Comparison of ENCODE assay signal across 8 cellular contexts in genomic region chr10:63133787-63134557, GRCh38. TPM values are rescaled to one million over a fixed set of nuclear protein-coding genes. Genes with fewer than 3 reads are reported as not detected.
DNase-seq lines count a peak whose midpoint lies in the region; ATAC-seq and TF ChIP-seq lines count a peak whose summit lies in the region.

No MANE protein-coding gene starts in this region.

- H3K27ac ChIP-seq in 22Rv1 (peak overlapping the region; percentile 53; the same call in 1 of the 2 replicates), GM23338 (ENCODE audit: low read depth) (peak overlapping the region; percentile 88), gastroesophageal sphincter (peak overlapping the region; percentile 80 to 97 (median 90)), psoas muscle (peak overlapping the region; percentile 99)

- ATAC-seq in GM23338: peak; percentile 53
- ATAC-seq in activated B cell treated with CpG ODN at 0.5 μM for 24 hours (ENCODE audit: low read depth): no peak
- ATAC-seq in gastroesophageal sphincter: peak; percentile 13
- peak in 1 of 4 donors; percentile 17 for ATAC-seq in psoas muscle
- ATAC-seq in GM18861 (IDR thresholded peaks at IDR 0.05; ENCODE audit: unreplicated experiment): no peak
- no peak for ATAC-seq in GM19035 (IDR thresholded peaks at IDR 0.05; ENCODE audit: unreplicated experiment)

- H3K4me1 ChIP-seq in GM23338 (ENCODE audit: insufficient read depth) (peaks cover 16% of the 10 kb centered on the region), gastroesophageal sphincter (peaks cover 0 to 42% (median 7%) of the 10 kb centered on the region in 3 donors), psoas muscle (peaks cover 39% of the 10 kb centered on the region)

- H3K36me3 Mint-ChIP-seq in GM23338 (ENCODE audit: low read depth) (peaks cover 21% of the 10 kb centered on the region), activated B cell treated with CpG ODN at 0.5 μM for 24 hours (ENCODE audit: low read depth) (peaks cover 24% of the 10 kb centered on the region)

- TF ChIP-seq EP300 in gastroesophageal sphincter (IDR thresholded peaks at IDR 0.05): no peak

- POLR2A ChIA-PET in activated B cell treated with CpG ODN at 0.5 μM for 24 hours (lab: Charles Lee): interaction anchor here (0.6 to 2.1 kb wide), 9 partner anchors 8 to 1140 kb away, joined by 3 to 14 read pairs (median 6); no protein-coding TSS in a partner anchor

- peak overlapping the region; percentile 86 for H3K4me2 ChIP-seq in GM23338

- peak overlapping the region; percentile 87 for H3K4me3 Mint-ChIP-seq in GM23338
- peak overlapping the region; percentile 93 for H3K4me3 Mint-ChIP-seq in activated B cell treated with CpG ODN at 0.5 μM for 24 hours

- CTCF ChIA-PET in activated B cell treated with CpG ODN at 0.5 μM for 24 hours (lab: Charles Lee): interaction anchor here (1.1 to 1.6 kb wide), 4 partner anchors 24 to 696 kb away, joined by 3 to 6 read pairs (median 4); no protein-coding TSS in a partner anchor

- no peak overlapping the region; the same call in 1 of the 2 replicates for H2AFZ ChIP-seq in GM23338

- intact Hi-C loops in activated B cell treated with CpG ODN at 0.5 μM for 24 hours (cut with micrococcal nuclease): loop anchor here (1.0 to 10.0 kb wide), 12 partner anchors 24 to 1234 kb away; partner anchors contain the start of genes ADO, EGR2 and REEP3
- intact Hi-C loops in psoas muscle (cut with DNase I): loop anchor here (1.0 to 10.0 kb wide), 3 partner anchors 18 to 319 kb away; partner anchors contain the start of gene EGR2 (in 1 of the 2)

- peaks cover 4% of the 10 kb centered on the region for H3K27me3 Mint-ChIP-seq in GM23338 (ENCODE audit: insufficient read depth, low read depth, poor library complexity)
- H3K27me3 Mint-ChIP-seq in activated B cell treated with CpG ODN at 0.5 μM for 24 hours: no peaks in the 10 kb centered on the region

- H3K9me3 ChIP-seq in gastroesophageal sphincter: no peaks in the 10 kb centered on the region
- no peaks in the 10 kb centered on the region for H3K9me3 ChIP-seq in psoas muscle

- peak overlapping the region; percentile 89 for H3K4me3 ChIP-seq in GM23338
- H3K4me3 ChIP-seq in gastroesophageal sphincter: peak overlapping the region; percentile 93 to 95
- H3K4me3 ChIP-seq in psoas muscle: peak overlapping the region; percentile 97

- H3K27me3 ChIP-seq in GM23338 (ENCODE audit: insufficient read depth) (no peaks in the 10 kb centered on the region), gastroesophageal sphincter (no peaks in the 10 kb centered on the region), psoas muscle (ENCODE audit: insufficient read depth in 3 of 3, low read length in 2 of 3) (no peaks in the 10 kb centered on the region)

- DNase-seq in GM23338 (ENCODE audit: low spot score): peak; percentile 36
- DNase-seq in activated B cell treated with CpG ODN at 0.5 μM for 24 hours: no peak
- DNase-seq in psoas muscle: no peak
- no peak for DNase-seq in NCI-H524 treated with DMSO at 0.1 percent for 48 hours (lab: John Stamatoyannopoulos, UW)

- peaks cover 3% of the 10 kb centered on the region; the same call in 1 of the 2 replicates for H4K20me1 ChIP-seq in GM23338 (replicated peaks; ENCODE audit: insufficient read depth)

- 12 to 13% methylated on average over 9 to 10 of the region's 11 CpGs for WGBS in gastroesophageal sphincter (ENCODE audit: low coverage in 1 of 2), 2 donors
- WGBS in psoas muscle, 3 donors: 6 to 7% (median 6%) methylated on average over 11 of the region's 11 CpGs

- no peak for TF ChIP-seq POLR2A in gastroesophageal sphincter (IDR thresholded peaks at IDR 0.05)

- peaks cover 18% of the 10 kb centered on the region for H3K9me2 ChIP-seq in GM23338 (ENCODE audit: insufficient read depth)

- H3K9me3 Mint-ChIP-seq in GM23338 (peaks cover 23% of the 10 kb centered on the region), activated B cell treated with CpG ODN at 0.5 μM for 24 hours (peaks cover 6% of the 10 kb centered on the region)

- H3K4me1 Mint-ChIP-seq in GM23338: peaks cover 15% of the 10 kb centered on the region
- peaks cover 49% of the 10 kb centered on the region for H3K4me1 Mint-ChIP-seq in activated B cell treated with CpG ODN at 0.5 μM for 24 hours

- H3K36me3 ChIP-seq in GM23338 (ENCODE audit: insufficient read depth): no peaks in the 10 kb centered on the region
- peaks cover 0 to 4% of the 10 kb centered on the region in 2 donors for H3K36me3 ChIP-seq in gastroesophageal sphincter
- H3K36me3 ChIP-seq in psoas muscle (ENCODE audit: insufficient read depth in 1 of 2, low read depth in 1 of 2): no peaks in the 10 kb centered on the region

- H3K79me2 ChIP-seq in GM23338 (replicated peaks; ENCODE audit: insufficient read depth): peaks cover 54% of the 10 kb centered on the region

- H3F3A ChIP-seq in GM23338 (replicated peaks; ENCODE audit: low read depth): no peaks in the 10 kb centered on the region

- peak overlapping the region; percentile 86 for H3K27ac Mint-ChIP-seq in GM23338
- H3K27ac Mint-ChIP-seq in activated B cell treated with CpG ODN at 0.5 μM for 24 hours: peak overlapping the region; percentile 92

- TF ChIP-seq CTCF in 22Rv1 (IDR thresholded peaks at IDR 0.05) (no peak), GM23338 (conservative IDR thresholded peaks at IDR 0.05; ENCODE audit: low read depth in 2 of 2) (no peak), activated B cell treated with CpG ODN at 0.5 μM for 24 hours (IDR thresholded peaks at IDR 0.05) (no peak), gastroesophageal sphincter (IDR thresholded peaks at IDR 0.05) (no peak), psoas muscle (IDR thresholded peaks at IDR 0.05) (no peak)

TF ChIP-seq in GM23338, 12 proteins besides CTCF, POLR2A, EP300 and RAD21 (continues in another document):
- no peak for TF ChIP-seq ZNF462 (CRISPR knock-in tag; IDR thresholded peaks at IDR 0.05)

RNA-seq across cellular contexts. Expression of gene NRBF2, which starts 0.8 kb away (rescaled TPM):
- 22.7 and 22.9 TPM in 2 replicates for total RNA-seq in GM23338 (2014; rRNA removed; shearing (Covaris generic))
- polyA plus RNA-seq in GM23338 (2016; fragmentation: Nextera tagmentation; extraction: Ambion mirVana) (37.1 and 38.3 TPM in 2 replicates), psoas muscle (10 to 100 TPM; 17.3 to 23.4 (median 21.4) TPM)
- total RNA-seq in activated B cell treated with CpG ODN at 0.5 μM for 24 hours (23.8 and 26.9 TPM in 2 replicates), gastroesophageal sphincter (10 to 100 TPM in 3 of 4 donors, 1 to 10 TPM in 1; 8.6 to 17.2 (median 12.3) TPM), psoas muscle (10 to 100 TPM; 23.1 to 85.3 (median 31.7) TPM)

Comparison
In these comparisons a context has a peak if more than half of its experiments do, and no peak if none do; other contexts are left out.
1. ATAC-seq: peak in GM23338 (single experiment) and gastroesophageal sphincter (single experiment); none in activated B cell treated with CpG ODN at 0.5 μM for 24 hours (single experiment), GM18861 (single experiment) and GM19035 (single experiment).
2. Peak in every context shown above with its lines, with median percentiles within 50 percentile points of each other: H3K27ac ChIP-seq and H3K4me3 ChIP-seq.